In the genomic region with DNA sequence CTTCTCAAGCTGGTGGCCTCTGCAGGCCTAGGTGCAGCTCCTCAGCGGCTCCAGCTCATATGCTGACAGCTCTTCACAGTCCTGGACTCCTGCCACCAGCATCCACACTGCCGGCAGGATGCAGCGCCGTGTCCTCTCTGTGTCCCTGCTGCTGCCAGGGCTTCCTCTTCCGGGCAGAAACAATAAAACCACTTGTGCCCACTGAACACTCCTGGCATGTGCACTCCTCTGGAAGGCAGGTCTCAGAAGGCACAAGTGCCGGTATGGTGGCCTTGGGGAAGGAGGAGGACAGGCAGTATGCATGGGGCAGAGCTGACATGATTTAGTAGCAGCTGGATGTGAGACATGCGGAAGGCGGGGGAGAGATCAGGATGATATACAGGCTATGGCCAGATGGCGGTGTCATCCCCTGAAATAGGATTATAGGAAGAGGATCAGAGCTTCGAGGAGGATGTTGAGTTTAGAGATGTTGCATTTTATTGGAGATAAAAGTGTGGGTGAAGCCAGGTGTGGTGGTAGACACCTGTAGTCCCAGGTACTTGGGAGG, we compare ENCODE assay signal across 9 cellular contexts. TPM values are rescaled to one million over a fixed set of nuclear protein-coding genes. Genes with fewer than 3 reads are reported as not detected.
A peak's percentile ranks its signal among the peaks of the same experiment; 100 is the strongest.
DNase-seq lines count a peak whose midpoint lies in the region; ATAC-seq lines count a peak whose summit lies in the region.
"Had no signal": no experiment of that assay in that cellular context is flagged by ENCODE, and none has a peak within 500 bp of the region (broad histone marks: within the 10 kb centered on the region; RNA-seq: fewer than 3 reads in every experiment).

No MANE protein-coding gene starts in this region.

- no peaks in the 10 kb centered on the region for H3K27me3 Mint-ChIP-seq in activated T-helper 17 cell treated with anti-CD3 and anti-CD28 coated beads, Interleukin-2, amount 50 U/mL, for 72 hours

- peak overlapping the region; percentile 20 for H3K27ac Mint-ChIP-seq in activated T-helper 17 cell treated with anti-CD3 and anti-CD28 coated beads, Interleukin-2, amount 50 U/mL, for 72 hours
- H3K27ac Mint-ChIP-seq: activated naive CD4-positive, alpha-beta T cell treated with anti-CD3 and anti-CD28 coated beads, Interleukin-2, amount 10 ng/mL, durations not matched to agents 7 days and 5 days had no signal

- H3K4me1 Mint-ChIP-seq in activated T-helper 17 cell treated with anti-CD3 and anti-CD28 coated beads, Interleukin-2, amount 50 U/mL, for 72 hours = no peaks in the 10 kb centered on the region

- H3K9me3 Mint-ChIP-seq in activated T-helper 17 cell treated with anti-CD3 and anti-CD28 coated beads, Interleukin-2, amount 50 U/mL, for 72 hours = no peaks in the 10 kb centered on the region
- H3K9me3 Mint-ChIP-seq: activated naive CD4-positive, alpha-beta T cell treated with anti-CD3 and anti-CD28 coated beads, Interleukin-2, amount 10 ng/mL, durations not matched to agents 7 days and 5 days had no signal

- DNase-seq in EH (ENCODE audit: low read depth) (peak; percentile 20), MV-4-11 (lab: John Stamatoyannopoulos, UW) (peak; percentile 79), midbrain (lab: John Stamatoyannopoulos, UW) (peak; percentile 68), foreskin melanocyte (no peak), NCI-H2107 (lab: John Stamatoyannopoulos, UW) (no peak)
- DNase-seq: activated naive CD4-positive, alpha-beta T cell treated with anti-CD3 and anti-CD28 coated beads, Interleukin-2, amount 10 ng/mL, durations not matched to agents 7 days and 5 days had no signal

- H3K36me3 Mint-ChIP-seq in activated T-helper 17 cell treated with anti-CD3 and anti-CD28 coated beads, Interleukin-2, amount 50 U/mL, for 72 hours (ENCODE audit: low read depth) = peaks cover 59% of the 10 kb centered on the region

- H3K4me3 Mint-ChIP-seq in activated T-helper 17 cell treated with anti-CD3 and anti-CD28 coated beads, Interleukin-2, amount 50 U/mL, for 72 hours = no peak overlapping the region
- H3K4me3 Mint-ChIP-seq: activated naive CD4-positive, alpha-beta T cell treated with anti-CD3 and anti-CD28 coated beads, Interleukin-2, amount 10 ng/mL, durations not matched to agents 7 days and 5 days had no signal

- no peak for ATAC-seq in activated T-helper 17 cell treated with anti-CD3 and anti-CD28 coated beads, Interleukin-2, amount 50 U/mL, for 72 hours (replicated peaks)
- no peak for ATAC-seq in HG02970 (IDR thresholded peaks at IDR 0.05; ENCODE audit: low FRiP score, unreplicated experiment)
- no peak for ATAC-seq in HG03175 (IDR thresholded peaks at IDR 0.05; ENCODE audit: unreplicated experiment)

RNA-seq across cellular contexts. Expression of gene MAN2A2, which starts 7.5 kb away (rescaled TPM):
- total RNA-seq in activated T-helper 17 cell treated with anti-CD3 and anti-CD28 coated beads, Interleukin-2, amount 50 U/mL, for 72 hours = 100 to 1,000 TPM; 121 to 127 TPM

RNA-seq across cellular contexts. Expression of gene FES, which starts 11.3 kb away (rescaled TPM):
- total RNA-seq in activated T-helper 17 cell treated with anti-CD3 and anti-CD28 coated beads, Interleukin-2, amount 50 U/mL, for 72 hours = 100 to 1,000 TPM in 1 of 2 donors, 10 to 100 TPM in 1; 98.5 to 122 TPM

RNA-seq across cellular contexts. Expression of gene FURIN, which starts 27.3 kb away (rescaled TPM):
- total RNA-seq in activated T-helper 17 cell treated with anti-CD3 and anti-CD28 coated beads, Interleukin-2, amount 50 U/mL, for 72 hours = 100 to 1,000 TPM; 605 to 771 TPM

RNA-seq across cellular contexts. Expression of gene HDDC3, which starts 36.7 kb away (rescaled TPM):
- total RNA-seq in activated T-helper 17 cell treated with anti-CD3 and anti-CD28 coated beads, Interleukin-2, amount 50 U/mL, for 72 hours = 10 to 100 TPM; 15.9 to 19.0 TPM

RNA-seq across cellular contexts. Expression of gene UNC45A, which starts 39.4 kb away (rescaled TPM):
- total RNA-seq in activated T-helper 17 cell treated with anti-CD3 and anti-CD28 coated beads, Interleukin-2, amount 50 U/mL, for 72 hours = 100 to 1,000 TPM; 101 to 103 TPM

Comparison
In these comparisons a context has a peak if more than half of its experiments do, and no peak if none do; other contexts are left out.
1. DNase-seq: peak in EH (single experiment), MV-4-11 (single experiment) and midbrain (single experiment); none in foreskin melanocyte (single experiment) and NCI-H2107 (single experiment).